In genomic region chr2:240433973-240434727, GRCh38 we compare ENCODE assay signal across 8 cellular contexts. TPM values are rescaled to one million over a fixed set of nuclear protein-coding genes. Genes with fewer than 3 reads are reported as not detected.
DNase-seq lines count a peak whose midpoint lies in the region; ATAC-seq and TF ChIP-seq lines count a peak whose summit lies in the region.

No MANE protein-coding gene starts in this region.

- peak overlapping the region; percentile 84 for H3K27ac Mint-ChIP-seq in activated naive CD4-positive, alpha-beta T cell treated with anti-CD3 and anti-CD28 coated beads, Interleukin-2, amount 10 ng/mL, durations not matched to agents 7 days and 5 days
- no peak overlapping the region for H3K27ac Mint-ChIP-seq in progenitor cell of endocrine pancreas

- no peaks in the 10 kb centered on the region for H3K36me3 Mint-ChIP-seq in activated naive CD4-positive, alpha-beta T cell treated with anti-CD3 and anti-CD28 coated beads, Interleukin-2, amount 10 ng/mL, durations not matched to agents 7 days and 5 days
- no peaks in the 10 kb centered on the region for H3K36me3 Mint-ChIP-seq in progenitor cell of endocrine pancreas (ENCODE audit: insufficient read depth)

- intact Hi-C loops in Right ventricle myocardium superior (cut with DNase I): loop anchor here (10.0 kb wide), 1 partner anchor 139 kb away; no protein-coding TSS in a partner anchor

- no peaks in the 10 kb centered on the region for H3K9me3 Mint-ChIP-seq in activated naive CD4-positive, alpha-beta T cell treated with anti-CD3 and anti-CD28 coated beads, Interleukin-2, amount 10 ng/mL, durations not matched to agents 7 days and 5 days
- H3K9me3 Mint-ChIP-seq in progenitor cell of endocrine pancreas (ENCODE audit: low read depth): no peaks in the 10 kb centered on the region

- no peak for TF ChIP-seq CTCF in progenitor cell of endocrine pancreas (IDR thresholded peaks at IDR 0.05; ENCODE audit: unreplicated experiment)

- H3K4me1 Mint-ChIP-seq in activated naive CD4-positive, alpha-beta T cell treated with anti-CD3 and anti-CD28 coated beads, Interleukin-2, amount 10 ng/mL, durations not matched to agents 7 days and 5 days: peaks cover 11% of the 10 kb centered on the region
- H3K4me1 Mint-ChIP-seq in progenitor cell of endocrine pancreas (ENCODE audit: low read depth): no peaks in the 10 kb centered on the region

- H3K4me3 Mint-ChIP-seq in activated naive CD4-positive, alpha-beta T cell treated with anti-CD3 and anti-CD28 coated beads, Interleukin-2, amount 10 ng/mL, durations not matched to agents 7 days and 5 days: peak overlapping the region; percentile 81
- peak overlapping the region; percentile 74 for H3K4me3 Mint-ChIP-seq in progenitor cell of endocrine pancreas (ENCODE audit: low read depth)

- ATAC-seq in Right ventricle myocardium superior (ENCODE audit: poor library complexity) (no peak), HG03520 (IDR thresholded peaks at IDR 0.05; ENCODE audit: unreplicated experiment) (no peak)

- CTCF ChIA-PET in activated naive CD4-positive, alpha-beta T cell treated with anti-CD3 and anti-CD28 coated beads, Interleukin-2, amount 10 ng/mL, durations not matched to agents 7 days and 5 days (lab: Charles Lee): interaction anchor here (0.5 to 1.4 kb wide), 2 partner anchors 202 to 290 kb away, joined by 3 read pairs; no protein-coding TSS in a partner anchor

- peak; percentile 62 for DNase-seq in stimulated activated CD4-positive, alpha-beta T cell treated with anti-CD3 and anti-CD28 coated beads, Interleukin-15, amount 100 ng/mL, for 24 hours
- no peak for DNase-seq in stimulated activated CD4-positive, alpha-beta T cell treated with anti-CD3 and anti-CD28 coated beads, Interleukin-2, amount 100 ng/mL, for 48 hours
- no peak for DNase-seq in activated naive CD4-positive, alpha-beta T cell treated with anti-CD3 and anti-CD28 coated beads, Interleukin-2, amount 10 ng/mL, durations not matched to agents 7 days and 5 days
- peak; percentile 46 for DNase-seq in Right ventricle myocardium superior
- DNase-seq in progenitor cell of endocrine pancreas (ENCODE audit: low spot score, unreplicated experiment): no peak
- DNase-seq in NK-92 (lab: John Stamatoyannopoulos, UW; ENCODE audit: unreplicated experiment): no peak
- no peak for DNase-seq in pons (ENCODE audit: low spot score)

- peaks cover 76% of the 10 kb centered on the region for H3K27me3 Mint-ChIP-seq in activated naive CD4-positive, alpha-beta T cell treated with anti-CD3 and anti-CD28 coated beads, Interleukin-2, amount 10 ng/mL, durations not matched to agents 7 days and 5 days
- peaks cover 15% of the 10 kb centered on the region for H3K27me3 Mint-ChIP-seq in progenitor cell of endocrine pancreas

RNA-seq across cellular contexts. Expression of gene GPC1, which starts 1.3 kb away (rescaled TPM):
- total RNA-seq in Right ventricle myocardium superior (154 TPM), progenitor cell of endocrine pancreas (88.5 and 91.4 TPM in 2 replicates)

Comparison
In these comparisons a context has a peak if more than half of its experiments do, and no peak if none do; other contexts are left out.
1. DNase-seq: peak in stimulated activated CD4-positive, alpha-beta T cell treated with anti-CD3 and anti-CD28 coated beads, Interleukin-15, amount 100 ng/mL, for 24 hours (single experiment) and Right ventricle myocardium superior (single experiment); none in stimulated activated CD4-positive, alpha-beta T cell treated with anti-CD3 and anti-CD28 coated beads, Interleukin-2, amount 100 ng/mL, for 48 hours (0 of 2), activated naive CD4-positive, alpha-beta T cell treated with anti-CD3 and anti-CD28 coated beads, Interleukin-2, amount 10 ng/mL, durations not matched to agents 7 days and 5 days (single experiment), progenitor cell of endocrine pancreas (single experiment), NK-92 (single experiment) and pons (single experiment).